8 cellular contexts compared by ENCODE assay signal in the genomic region with DNA sequence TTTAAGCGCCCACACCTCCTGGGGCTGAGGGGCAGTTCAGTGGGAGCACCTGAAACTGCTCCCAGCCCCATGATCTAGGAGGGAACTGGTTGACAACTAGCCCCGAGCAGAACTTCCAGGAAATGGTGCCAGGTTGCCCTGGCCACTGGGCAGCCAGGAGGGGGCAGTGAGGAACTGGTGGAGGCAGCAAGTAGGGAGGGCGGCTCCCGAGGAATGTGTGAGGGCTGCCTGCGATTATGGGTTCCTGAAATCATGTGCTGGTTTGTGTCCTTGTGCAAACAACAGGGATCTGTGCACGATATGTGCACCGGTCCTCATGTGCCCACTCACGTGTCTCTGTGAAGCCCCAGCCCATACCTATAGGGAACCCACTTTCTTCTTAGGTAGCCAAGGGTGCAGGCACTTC. TPM values are rescaled to one million over a fixed set of nuclear protein-coding genes. Genes with fewer than 3 reads are reported as not detected.
A peak's percentile ranks its signal among the peaks of the same experiment; 100 is the strongest.
DNase-seq lines count a peak whose midpoint lies in the region; ATAC-seq and TF ChIP-seq lines count a peak whose summit lies in the region.

No MANE protein-coding gene starts in this region.

- TF ChIP-seq CTCF in GM13976 (IDR thresholded peaks at IDR 0.05; ENCODE audit: borderline replicate concordance, control extremely low read depth, extremely low read depth, insufficient read depth, missing control alignments) (peak; percentile 59), WI38 (IDR thresholded peaks at IDR 0.05; ENCODE audit: low read depth, low read length) (peak; percentile 53)

- H3K4me3 ChIP-seq in WI38 (ENCODE audit: low read depth, low read length) = no peak overlapping the region

- ATAC-seq in GM21528 (IDR thresholded peaks at IDR 0.05; ENCODE audit: low FRiP score, unreplicated experiment) (no peak), HG03520 (IDR thresholded peaks at IDR 0.05; ENCODE audit: unreplicated experiment) (no peak)

- intact Hi-C loops in cardiac septum (cut with DNase I) = no loop called here

- DNase-seq in AG08396 (ENCODE audit: low spot score) (peak; percentile 72), GM13976 (ENCODE audit: low spot score) (peak; percentile 45), cardiac septum (ENCODE audit: low spot score) (peak; percentile 87), pons (ENCODE audit: low spot score) (peak; percentile 75), SKM-1 treated with dmso at 0.1 percent for 144 hours (lab: John Stamatoyannopoulos, UW; ENCODE audit: unreplicated experiment) (no peak)

- in situ Hi-C loops in GM13976 (cut with MboI; ENCODE audit: low sequenced_read_pairs, unreplicated experiment) = no loop called here

RNA-seq across cellular contexts. Expression of a gene that starts 9.9 kb away (rescaled TPM):
- 2.3 TPM for total RNA-seq in cardiac septum

RNA-seq across cellular contexts. Expression of a gene that starts 19.2 kb away (rescaled TPM):
- total RNA-seq in cardiac septum = not detected

RNA-seq across cellular contexts. Expression of a gene that starts 27.7 kb away (rescaled TPM):
- 32.2 TPM for total RNA-seq in cardiac septum

RNA-seq across cellular contexts. Expression of a gene that starts 35.6 kb away (rescaled TPM):
- 53.1 TPM for total RNA-seq in cardiac septum
